12 cellular contexts compared by ENCODE assay signal in the genomic region with DNA sequence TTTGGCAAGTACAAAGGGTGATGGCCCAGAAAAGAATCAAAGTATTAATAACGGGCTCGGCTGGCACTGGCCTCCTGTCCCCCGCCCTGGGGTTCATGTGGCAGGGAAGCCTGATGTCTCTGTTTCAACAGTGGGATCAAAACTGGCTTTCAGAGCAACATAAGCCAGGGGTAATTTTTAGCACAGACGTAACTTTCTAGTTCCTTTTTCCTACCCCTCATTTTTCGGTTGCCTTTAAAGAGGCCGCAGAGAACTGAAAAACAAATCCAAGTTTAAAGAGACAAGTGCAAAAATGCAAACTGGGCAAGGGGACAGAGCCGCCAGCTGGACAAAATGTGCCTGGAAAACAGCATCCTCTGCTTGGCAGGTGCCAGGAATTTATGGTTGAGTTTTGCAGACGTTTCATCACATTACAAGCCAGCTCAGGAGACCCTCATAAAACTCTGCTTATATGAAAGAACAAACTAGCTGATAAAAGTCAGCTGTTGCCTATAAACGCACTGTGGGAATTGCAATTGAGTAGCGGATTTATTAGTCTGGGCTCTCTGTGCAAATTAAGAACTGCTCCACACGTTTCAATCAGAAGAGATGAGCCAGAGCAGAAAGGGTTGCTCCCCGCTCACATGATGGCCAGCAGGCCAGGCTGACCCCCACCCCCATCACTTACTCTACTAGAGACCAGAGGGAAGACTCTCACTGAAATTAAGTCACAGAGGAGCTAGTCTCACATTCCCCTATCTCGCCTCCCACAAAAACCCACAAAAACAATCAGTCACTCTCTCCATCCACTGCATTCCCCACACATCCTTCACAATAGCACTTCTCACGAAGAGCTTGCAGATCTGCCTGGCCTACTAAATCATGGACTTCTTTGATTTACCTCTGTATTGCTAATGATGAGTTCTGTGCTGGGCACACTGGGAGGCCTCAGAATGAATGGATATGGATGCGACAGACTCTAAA. TPM values are rescaled to one million over a fixed set of nuclear protein-coding genes. Genes with fewer than 3 reads are reported as not detected.
A peak's percentile ranks its signal among the peaks of the same experiment; 100 is the strongest.
DNase-seq lines count a peak whose midpoint lies in the region; ATAC-seq, FAIRE-seq and TF ChIP-seq lines count a peak whose summit lies in the region.
"Had no signal": no experiment of that assay in that cellular context is flagged by ENCODE, and none has a peak within 500 bp of the region (broad histone marks: within the 10 kb centered on the region; RNA-seq: fewer than 3 reads in every experiment).

No MANE protein-coding gene starts in this region.

- TF ChIP-seq CTCF in nephron (IDR thresholded peaks at IDR 0.05; ENCODE audit: unreplicated experiment in 3 of 3) (no peak), endothelial cell (IDR thresholded peaks at IDR 0.05; ENCODE audit: unreplicated experiment) (no peak), glutamatergic neuron (IDR thresholded peaks at IDR 0.05; ENCODE audit: partially characterized antibody, unreplicated experiment) (no peak)

- ATAC-seq in GM21423 (IDR thresholded peaks at IDR 0.05; ENCODE audit: unreplicated experiment) = peak; percentile 60
- ATAC-seq: activated T-cell treated with anti-CD3 and anti-CD28 coated beads, Interleukin-2, amount 50 U/mL, for 72 hours had no signal

- H3K27ac Mint-ChIP-seq in nephron (peak overlapping the region; percentile 15 to 80 (median 65)), endothelial cell (ENCODE audit: unreplicated experiment) (no peak overlapping the region), glutamatergic neuron (ENCODE audit: unreplicated experiment) (no peak overlapping the region)
- H3K27ac Mint-ChIP-seq: activated T-cell treated with anti-CD3 and anti-CD28 coated beads, Interleukin-2, amount 50 U/mL, for 72 hours had no signal

- peaks cover 25% of the 10 kb centered on the region for H3K4me1 Mint-ChIP-seq in nephron
- H3K4me1 Mint-ChIP-seq in endothelial cell (ENCODE audit: unreplicated experiment) = no peaks in the 10 kb centered on the region
- no peaks in the 10 kb centered on the region for H3K4me1 Mint-ChIP-seq in glutamatergic neuron (ENCODE audit: low read depth, unreplicated experiment)

- no peak for FAIRE-seq in RCC 7860 (lab: Jason Lieb, UNC)
- FAIRE-seq: pancreas had no signal

- DNase-seq in GM04504 (ENCODE audit: low read depth) = peak; percentile 44
- peak; percentile 83 for DNase-seq in RPMI8226
- DNase-seq in endothelial cell (ENCODE audit: low spot score) = no peak
- DNase-seq in RCC 7860 (ENCODE audit: low spot score) = no peak
- no peak for DNase-seq in glutamatergic neuron
- no peak for DNase-seq in NCI-H524 treated with DMSO at 0.1 percent for 48 hours (lab: John Stamatoyannopoulos, UW)
- DNase-seq: activated T-cell treated with anti-CD3 and anti-CD28 coated beads, Interleukin-2, amount 50 U/mL, for 72 hours; NCI-H2171 treated with DMSO at 0.1 percent for 48 hours; T-helper 2 cell had no signal

- H3K9me3 Mint-ChIP-seq in nephron (no peaks in the 10 kb centered on the region), endothelial cell (ENCODE audit: unreplicated experiment) (no peaks in the 10 kb centered on the region), glutamatergic neuron (ENCODE audit: unreplicated experiment) (peaks cover 2% of the 10 kb centered on the region)
- H3K9me3 Mint-ChIP-seq: activated T-cell treated with anti-CD3 and anti-CD28 coated beads, Interleukin-2, amount 50 U/mL, for 72 hours had no signal

- H3K4me3 Mint-ChIP-seq in nephron (peak overlapping the region in 2 of 3 experiments; percentile 2 to 38), endothelial cell (ENCODE audit: unreplicated experiment) (no peak overlapping the region), glutamatergic neuron (ENCODE audit: unreplicated experiment) (no peak overlapping the region)
- H3K4me3 Mint-ChIP-seq: activated T-cell treated with anti-CD3 and anti-CD28 coated beads, Interleukin-2, amount 50 U/mL, for 72 hours had no signal

- H3K27me3 Mint-ChIP-seq in nephron (ENCODE audit: low read depth) (peaks cover 28% of the 10 kb centered on the region), endothelial cell (ENCODE audit: unreplicated experiment) (peaks cover 3% of the 10 kb centered on the region), glutamatergic neuron (ENCODE audit: unreplicated experiment) (peaks cover under 1% of the 10 kb centered on the region)

- H3K36me3 Mint-ChIP-seq in nephron (ENCODE audit: low read depth) (peaks cover 12% of the 10 kb centered on the region), endothelial cell (ENCODE audit: low read depth, unreplicated experiment) (peaks cover 4% of the 10 kb centered on the region), glutamatergic neuron (ENCODE audit: unreplicated experiment) (no peaks in the 10 kb centered on the region)

RNA-seq across cellular contexts. Expression of gene CDCA8, which starts 15.8 kb away (rescaled TPM):
- 7.8 TPM for total RNA-seq in endothelial cell (ENCODE audit: unreplicated experiment)
- total RNA-seq in glutamatergic neuron (ENCODE audit: unreplicated experiment) = 10.4 TPM

RNA-seq across cellular contexts. Expression of gene RSPO1, which starts 41.9 kb away (rescaled TPM):
- total RNA-seq in endothelial cell (ENCODE audit: unreplicated experiment) (not detected), glutamatergic neuron (ENCODE audit: unreplicated experiment) (not detected)
- total RNA-seq: activated T-cell treated with anti-CD3 and anti-CD28 coated beads, Interleukin-2, amount 50 U/mL, for 72 hours had no signal

Comparison
In these comparisons a context has a peak if more than half of its experiments do, and no peak if none do; other contexts are left out.
1. DNase-seq: peak in GM04504 (single experiment) and RPMI8226 (single experiment); none in endothelial cell (single experiment), RCC 7860 (single experiment), glutamatergic neuron (single experiment) and NCI-H524 treated with DMSO at 0.1 percent for 48 hours (single experiment).
2. H3K27ac Mint-ChIP-seq: peak in nephron (3 of 3); none in endothelial cell (single experiment) and glutamatergic neuron (single experiment).
3. H3K4me3 Mint-ChIP-seq: peak in nephron (2 of 3); none in endothelial cell (single experiment) and glutamatergic neuron (single experiment).